18 cellular contexts compared by ENCODE assay signal in the genomic region with DNA sequence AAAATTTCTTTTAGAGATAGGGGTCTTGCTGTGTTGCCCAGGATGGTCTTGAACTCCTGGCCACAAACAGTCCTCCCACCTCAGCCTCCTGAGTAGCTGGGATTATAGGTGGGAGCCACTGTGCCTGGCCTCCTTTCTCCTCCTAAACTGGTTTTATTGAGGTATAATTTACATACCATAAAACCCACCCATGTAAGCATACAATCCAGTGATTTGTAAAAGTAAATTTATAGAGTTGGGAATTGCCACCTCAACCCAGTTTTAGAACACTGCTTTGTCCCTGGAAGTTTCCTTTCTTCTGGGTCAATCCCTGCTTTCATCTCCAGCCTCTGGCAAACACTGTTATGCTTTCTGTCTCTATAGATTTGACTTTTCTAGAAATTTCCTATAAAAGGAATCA. TPM values are rescaled to one million over a fixed set of nuclear protein-coding genes. Genes with fewer than 3 reads are reported as not detected.
A peak's percentile ranks its signal among the peaks of the same experiment; 100 is the strongest.
DNase-seq lines count a peak whose midpoint lies in the region; ATAC-seq and TF ChIP-seq lines count a peak whose summit lies in the region.
"Had no signal": no experiment of that assay in that cellular context is flagged by ENCODE, and none has a peak within 500 bp of the region (broad histone marks: within the 10 kb centered on the region; RNA-seq: fewer than 3 reads in every experiment).

No MANE protein-coding gene starts in this region.

- intact Hi-C loops in mucosa of descending colon (cut with DNase I, micrococcal nuclease), result no loop called here
- intact Hi-C loops in transverse colon (cut with DNase I; ENCODE audit: low total_unique reads), result no loop called here

- H3K36me3 ChIP-seq in HEK293 (ENCODE audit: control insufficient read depth in 2 of 2, insufficient read depth in 1 of 2, low read length in 2 of 2) (no peaks in the 10 kb centered on the region), hepatocyte (replicated peaks; ENCODE audit: insufficient read depth, low read depth) (no peaks in the 10 kb centered on the region), mucosa of descending colon (ENCODE audit: low read depth) (no peaks in the 10 kb centered on the region), transverse colon (no peaks in the 10 kb centered on the region)
- H3K36me3 ChIP-seq: BLaER1 treated with 17β-estradiol and CSF1 and Interleukin-3, amounts not matched to agents 10 nM and 100 nM had no signal

- TF ChIP-seq CTCF in HEK293 (tag by site-specific recombination; IDR thresholded peaks at IDR 0.05), result no peak
- no peak for TF ChIP-seq CTCF in hepatocyte (IDR thresholded peaks at IDR 0.05; ENCODE audit: poor library complexity)
- TF ChIP-seq CTCF in mucosa of descending colon (IDR thresholded peaks at IDR 0.05), result no peak
- no peak for TF ChIP-seq CTCF in transverse colon (IDR thresholded peaks at IDR 0.05)

- H4K20me1 ChIP-seq in hepatocyte (ENCODE audit: insufficient read depth, poor library complexity, severe bottlenecking), result no peaks in the 10 kb centered on the region
- H4K20me1 ChIP-seq: BLaER1 treated with 17β-estradiol and CSF1 and Interleukin-3, amounts not matched to agents 10 nM and 100 nM had no signal

- H3K4me2 ChIP-seq in hepatocyte, result no peak overlapping the region
- H3K4me2 ChIP-seq: A549; BLaER1 treated with 17β-estradiol and CSF1 and Interleukin-3, amounts not matched to agents 10 nM and 100 nM had no signal

- no peak for DNase-seq in hepatocyte (ENCODE audit: low spot score)
- DNase-seq in mucosa of descending colon, result peak in 1 of 3 donors; percentile 36
- no peak for DNase-seq in transverse colon
- no peak for DNase-seq in HCEC 1CT
- no peak for DNase-seq in islet precursor cell
- DNase-seq in NCI-H1694 treated with DMSO at 0.1 percent for 48 hours (lab: John Stamatoyannopoulos, UW), result no peak
- DNase-seq: AML-193; Caco-2; Calu3; CD4-positive, alpha-beta T cell; CD8-positive, alpha-beta T cell; DMS79 treated with DMSO at 0.1 percent for 48 hours; GF-D8 had no signal

- POLR2A ChIA-PET in HEK293 (lab: Yijun Ruan, JAX), result no interaction called here

- H3K79me2 ChIP-seq in hepatocyte, result peaks cover 15% of the 10 kb centered on the region

- H3K4me3 ChIP-seq in HEK293 (ENCODE audit: low read depth, low read length), result no peak overlapping the region
- no peak overlapping the region for H3K4me3 ChIP-seq in hepatocyte
- no peak overlapping the region for H3K4me3 ChIP-seq in mucosa of descending colon
- H3K4me3 ChIP-seq in transverse colon, result no peak overlapping the region
- H3K4me3 ChIP-seq: A549; BLaER1 treated with 17β-estradiol and CSF1 and Interleukin-3, amounts not matched to agents 10 nM and 100 nM had no signal

- in situ Hi-C loops in transverse colon (cut with MboI; ENCODE audit: low pct_ligation_motif_present in 1 of 4, low pct_unique_long_range_greater_than_20kb in 1 of 4, low sequenced_read_pairs in 3 of 4), result no loop called here

- no peaks in the 10 kb centered on the region for H3K27me3 ChIP-seq in hepatocyte
- H3K27me3 ChIP-seq in transverse colon, result no peaks in the 10 kb centered on the region
- H3K27me3 ChIP-seq: BLaER1 treated with 17β-estradiol and CSF1 and Interleukin-3, amounts not matched to agents 10 nM and 100 nM had no signal

- H3K4me1 ChIP-seq in HEK293 (ENCODE audit: control insufficient read depth, insufficient read depth, low read length) (peaks cover 32% of the 10 kb centered on the region), hepatocyte (ENCODE audit: insufficient read depth) (peaks cover 31% of the 10 kb centered on the region), mucosa of descending colon (ENCODE audit: low read depth) (peaks cover 42% of the 10 kb centered on the region), transverse colon (peaks cover 3 to 50% (median 20%) of the 10 kb centered on the region in 4 donors)
- H3K4me1 ChIP-seq: BLaER1 treated with 17β-estradiol and CSF1 and Interleukin-3, amounts not matched to agents 10 nM and 100 nM had no signal

- H2AFZ ChIP-seq in hepatocyte, result no peak overlapping the region

- TF ChIP-seq POLR2A in transverse colon (IDR thresholded peaks at IDR 0.05), result no peak

- CTCF ChIA-PET in HEK293 (lab: Yijun Ruan, JAX), result interaction anchor here (0.6 kb wide), 1 partner anchor 43 kb away, joined by 4 read pairs; no protein-coding TSS in a partner anchor

- no peaks in the 10 kb centered on the region for H3K9me3 ChIP-seq in HEK293 (ENCODE audit: control insufficient read depth, insufficient read depth, low read depth, low read length)
- H3K9me3 ChIP-seq in hepatocyte (ENCODE audit: low read depth), result no peaks in the 10 kb centered on the region
- H3K9me3 ChIP-seq in mucosa of descending colon, result no peaks in the 10 kb centered on the region
- H3K9me3 ChIP-seq in transverse colon, result no peaks in the 10 kb centered on the region
- H3K9me3 ChIP-seq: A549; BLaER1 treated with 17β-estradiol and CSF1 and Interleukin-3, amounts not matched to agents 10 nM and 100 nM; Caco-2 had no signal

- no peak overlapping the region for H3K27ac ChIP-seq in HEK293 (ENCODE audit: extremely low read depth, low read depth, low read length)
- peak overlapping the region; percentile 76 for H3K27ac ChIP-seq in hepatocyte
- H3K27ac ChIP-seq in transverse colon, result peak overlapping the region; percentile 57 to 77 (median 71)
- H3K27ac ChIP-seq: 22Rv1; BLaER1 treated with 17β-estradiol and CSF1 and Interleukin-3, amounts not matched to agents 10 nM and 100 nM; C4-2B had no signal

- no peaks in the 10 kb centered on the region for H3K9me2 ChIP-seq in hepatocyte (replicated peaks; ENCODE audit: insufficient read depth)

- peak; percentile 83 for ATAC-seq in mucosa of descending colon
- ATAC-seq: A549; CD8-positive, alpha-beta T cell had no signal

- no peak for TF ChIP-seq EP300 in transverse colon (IDR thresholded peaks at IDR 0.05; ENCODE audit: low read depth)

TF ChIP-seq in HEK293, 187 proteins besides CTCF, POLR2A, EP300 and RAD21:
- peak; percentile 74; the same call in 1 of the 2 replicates for TF ChIP-seq ZNF121 (tag by site-specific recombination; IDR thresholded peaks at IDR 0.05)
- no peak for TF ChIP-seq KLF7 (tag by site-specific recombination; IDR thresholded peaks at IDR 0.05; ENCODE audit: borderline replicate concordance)

RNA-seq across cellular contexts. Expression of gene CNNM2, which starts 49.0 kb away (rescaled TPM):
- total RNA-seq in hepatocyte, result 4.7 and 9.8 TPM in 2 replicates
- polyA plus RNA-seq in hepatocyte, result 3.8 and 6.8 TPM in 2 replicates
- total RNA-seq in mucosa of descending colon, result 10 to 100 TPM; 22.6 to 53.2 (median 27.3) TPM
- 100 to 1,000 TPM in 2 of 4 donors, 10 to 100 TPM in 2; 48.0 to 144 (median 100) TPM for total RNA-seq in transverse colon
